ENCODE assay signal across 1 cellular context in genomic region chr12:93185369-93185741, GRCh38.
A peak's percentile ranks its signal among the peaks of the same experiment; 100 is the strongest.
TF ChIP-seq lines count a peak whose summit lies in the region.

No MANE protein-coding gene starts in this region.

TF ChIP-seq in GM12878, 131 proteins besides CTCF, POLR2A, EP300 and RAD21:
- no peak for TF ChIP-seq IKZF2 (IDR thresholded peaks at IDR 0.05)
- TF ChIP-seq ZZZ3 (IDR thresholded peaks at IDR 0.05; ENCODE audit: control insufficient read depth, insufficient read length, low read depth): peak; percentile 34
- TF ChIP-seq KLF5 (IDR thresholded peaks at IDR 0.05; ENCODE audit: partially characterized antibody): no peak
- peak; percentile 59; the same call in 1 of the 2 replicates for TF ChIP-seq YY1 (IDR thresholded peaks at IDR 0.05; ENCODE audit: low read depth, low read length)
